Comparison of ENCODE assay signal across 11 cellular contexts in the genomic region with DNA sequence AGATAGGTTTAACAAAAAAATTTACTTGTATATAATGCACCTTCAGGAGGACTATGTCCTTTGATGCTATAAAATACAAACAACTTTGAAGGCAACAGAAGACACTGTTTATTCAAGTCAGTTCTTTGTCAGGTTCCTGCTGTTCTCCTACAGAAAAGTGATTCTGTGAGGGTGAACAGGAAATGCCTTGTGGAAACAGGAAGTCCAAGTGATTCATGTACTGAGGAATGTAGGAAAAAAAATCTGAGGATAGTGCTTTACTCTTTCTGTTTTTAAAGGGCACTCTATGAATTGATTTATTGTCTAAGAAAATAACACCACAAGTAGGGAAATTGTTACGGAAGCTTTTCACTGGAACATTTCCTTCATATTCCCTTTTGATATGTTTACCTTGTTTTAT.
DNase-seq lines count a peak whose midpoint lies in the region; ATAC-seq and TF ChIP-seq lines count a peak whose summit lies in the region.
"Had no signal": no experiment of that assay in that cellular context is flagged by ENCODE, and none has a peak within 500 bp of the region (broad histone marks: within the 10 kb centered on the region; RNA-seq: fewer than 3 reads in every experiment).

No MANE protein-coding gene starts in this region.

- intact Hi-C loops in sciatic nerve (cut with DNase I): no loop called here

- ATAC-seq in sciatic nerve (peak; percentile 48), HG02610 (IDR thresholded peaks at IDR 0.05; ENCODE audit: unreplicated experiment) (no peak), GM18868 (IDR thresholded peaks at IDR 0.05; ENCODE audit: unreplicated experiment) (no peak)
- ATAC-seq: left lung had no signal

- DNase-seq in H4 (ENCODE audit: low spot score) (peak; percentile 93), SK-MEL-5 (ENCODE audit: low read depth, low spot score) (peak; percentile 98), fibroblast of villous mesenchyme (ENCODE audit: low read depth) (peak; percentile 63), sciatic nerve (ENCODE audit: low spot score) (no peak), NCI-H748 (lab: John Stamatoyannopoulos, UW; ENCODE audit: unreplicated experiment) (no peak)
- no peak for DNase-seq in stimulated activated CD4-positive, alpha-beta T cell treated with anti-CD3 and anti-CD28 coated beads, Interleukin-4, amount 100 ng/mL, for 24 hours
- DNase-seq: activated CD4-positive, alpha-beta T cell treated with anti-CD3 and anti-CD28 coated beads, Interleukin-2, amount 50 U/mL, for 4 hours; left lung had no signal

- no peak overlapping the region for H3K4me3 ChIP-seq in fibroblast of villous mesenchyme (ENCODE audit: low read depth, low read length)
- H3K4me3 ChIP-seq: left lung, vagina had no signal

- TF ChIP-seq CTCF in fibroblast of villous mesenchyme (IDR thresholded peaks at IDR 0.05; ENCODE audit: insufficient read depth, low read depth, low read length): no peak

- in situ Hi-C loops in SK-MEL-5 (cut with HindIII; ENCODE audit: low pct_unique_long_range_greater_than_20kb, low sequenced_read_pairs): loop anchor here (10.0 kb wide), 1 partner anchor 303 kb away; no protein-coding TSS in a partner anchor

Comparison
In these comparisons a context has a peak if more than half of its experiments do, and no peak if none do; other contexts are left out.
1. DNase-seq: peak in H4 (single experiment), SK-MEL-5 (single experiment) and fibroblast of villous mesenchyme (single experiment); none in sciatic nerve (single experiment), stimulated activated CD4-positive, alpha-beta T cell treated with anti-CD3 and anti-CD28 coated beads, Interleukin-4, amount 100 ng/mL, for 24 hours (single experiment) and NCI-H748 (single experiment).